ENCODE assay signal across 18 cellular contexts in genomic region chr3:71532639-71533395, GRCh38. TPM values are rescaled to one million over a fixed set of nuclear protein-coding genes. Genes with fewer than 3 reads are reported as not detected.
DNase-seq lines count a peak whose midpoint lies in the region; ATAC-seq, FAIRE-seq and TF ChIP-seq lines count a peak whose summit lies in the region.
"Had no signal": no experiment of that assay in that cellular context is flagged by ENCODE, and none has a peak within 500 bp of the region (broad histone marks: within the 10 kb centered on the region; RNA-seq: fewer than 3 reads in every experiment).

No MANE protein-coding gene starts in this region.

- no peak overlapping the region for H3K27ac Mint-ChIP-seq in activated CD8-positive, alpha-beta T cell treated with anti-CD3 and anti-CD28 coated beads for 36 hours
- H3K27ac Mint-ChIP-seq: activated naive CD8-positive, alpha-beta T cell treated with anti-CD3 and anti-CD28 coated beads for 36 hours; B cell; memory B cell had no signal

- POLR2A ChIA-PET in activated CD8-positive, alpha-beta T cell treated with anti-CD3 and anti-CD28 coated beads for 36 hours (lab: Charles Lee) = no interaction called here

- ATAC-seq in lung (ENCODE audit: insufficient read depth, low FRiP score) (peak; percentile 22), HG02642 (IDR thresholded peaks at IDR 0.05; ENCODE audit: poor library complexity, unreplicated experiment) (no peak), GM19324 (IDR thresholded peaks at IDR 0.05; ENCODE audit: low FRiP score, unreplicated experiment) (no peak)
- ATAC-seq in activated CD8-positive, alpha-beta T cell treated with anti-CD3 and anti-CD28 coated beads for 36 hours = no peak
- ATAC-seq: pancreas, WTC11 had no signal

- H3K36me3 ChIP-seq in bronchial epithelial cell (ENCODE audit: control insufficient read depth, insufficient read depth, low read length) = no peaks in the 10 kb centered on the region
- H3K36me3 ChIP-seq in lung (ENCODE audit: control insufficient read depth in 2 of 2, insufficient read depth in 2 of 2, low read length in 2 of 2) = peaks cover under 1 to 2% of the 10 kb centered on the region in 2 donors
- H3K36me3 ChIP-seq: pancreas had no signal

- intact Hi-C loops in activated CD8-positive, alpha-beta T cell treated with anti-CD3 and anti-CD28 coated beads for 36 hours (cut with micrococcal nuclease) = no loop called here

- H3K27me3 ChIP-seq in bronchial epithelial cell (ENCODE audit: control insufficient read depth, insufficient read depth, low read length) (no peaks in the 10 kb centered on the region), lung (ENCODE audit: control insufficient read depth, insufficient read depth) (no peaks in the 10 kb centered on the region)
- H3K27me3 ChIP-seq: hepatocyte, pancreas had no signal

- no peaks in the 10 kb centered on the region for H3K27me3 Mint-ChIP-seq in activated CD8-positive, alpha-beta T cell treated with anti-CD3 and anti-CD28 coated beads for 36 hours
- H3K27me3 Mint-ChIP-seq: activated naive CD8-positive, alpha-beta T cell treated with anti-CD3 and anti-CD28 coated beads for 36 hours; B cell had no signal

- H3K4me3 Mint-ChIP-seq in activated CD8-positive, alpha-beta T cell treated with anti-CD3 and anti-CD28 coated beads for 36 hours = no peak overlapping the region
- H3K4me3 Mint-ChIP-seq: activated naive CD8-positive, alpha-beta T cell treated with anti-CD3 and anti-CD28 coated beads for 36 hours; B cell; memory B cell; WTC11 had no signal

- H3K9me3 ChIP-seq in lung (ENCODE audit: control insufficient read depth in 2 of 2, insufficient read depth in 1 of 2, low read length in 1 of 2) = no peaks in the 10 kb centered on the region
- H3K9me3 ChIP-seq: pancreas had no signal

- H3K4me1 Mint-ChIP-seq in activated CD8-positive, alpha-beta T cell treated with anti-CD3 and anti-CD28 coated beads for 36 hours (ENCODE audit: low read depth) = peaks cover 27% of the 10 kb centered on the region

- no peak overlapping the region for H3K4me3 ChIP-seq in bronchial epithelial cell (ENCODE audit: low read depth, low read length)
- H3K4me3 ChIP-seq in lung = no peak overlapping the region
- H3K4me3 ChIP-seq: hepatocyte, pancreas had no signal

- FAIRE-seq in bronchial epithelial cell (lab: Jason Lieb, UNC) = no peak
- FAIRE-seq: H54, pancreas had no signal

- TF ChIP-seq CTCF in bronchial epithelial cell (IDR thresholded peaks at IDR 0.05; ENCODE audit: insufficient read depth, low read length, severe bottlenecking) (no peak), lung (IDR thresholded peaks at IDR 0.05; ENCODE audit: control extremely low read depth, extremely low read depth) (no peak)
- TF ChIP-seq CTCF in activated CD8-positive, alpha-beta T cell treated with anti-CD3 and anti-CD28 coated beads for 36 hours (IDR thresholded peaks at IDR 0.05) = no peak

- no peaks in the 10 kb centered on the region for H3K9me3 Mint-ChIP-seq in activated CD8-positive, alpha-beta T cell treated with anti-CD3 and anti-CD28 coated beads for 36 hours
- H3K9me3 Mint-ChIP-seq: activated naive CD8-positive, alpha-beta T cell treated with anti-CD3 and anti-CD28 coated beads for 36 hours; memory B cell had no signal

- 19 to 35% methylated on average over 6 of the region's 6 CpGs for WGBS in lung, 2 donors

- peak overlapping the region in 1 of 2 donors; percentile 70 for H3K27ac ChIP-seq in lung (ENCODE audit: low read depth in 1 of 2, low read length in 1 of 2)
- H3K27ac ChIP-seq: pancreas had no signal

- CTCF ChIA-PET in activated CD8-positive, alpha-beta T cell treated with anti-CD3 and anti-CD28 coated beads for 36 hours (lab: Charles Lee) = no interaction called here

- peaks cover 2 to 17% of the 10 kb centered on the region in 2 donors for H3K4me1 ChIP-seq in lung (ENCODE audit: control insufficient read depth in 2 of 2, insufficient read depth in 2 of 2, low read length in 2 of 2)
- H3K4me1 ChIP-seq: pancreas had no signal

- peaks cover 12% of the 10 kb centered on the region for H3K36me3 Mint-ChIP-seq in activated CD8-positive, alpha-beta T cell treated with anti-CD3 and anti-CD28 coated beads for 36 hours (ENCODE audit: low read depth)
- H3K36me3 Mint-ChIP-seq: memory B cell, WTC11 had no signal

- peak; percentile 31 for DNase-seq in A172 (ENCODE audit: low spot score)
- peak; percentile 32 for DNase-seq in HT1080 (ENCODE audit: low read depth)
- DNase-seq in bronchial epithelial cell (ENCODE audit: low read depth) = peak; percentile 85
- no peak for DNase-seq in lung (ENCODE audit: low spot score)
- DNase-seq in activated CD8-positive, alpha-beta T cell treated with anti-CD3 and anti-CD28 coated beads for 36 hours = no peak
- no peak for DNase-seq in ecto neural progenitor cell (ENCODE audit: low spot score)
- DNase-seq: activated naive CD8-positive, alpha-beta T cell treated with anti-CD3 and anti-CD28 coated beads for 36 hours; MV-4-11; NCI-H510A treated with DMSO at 0.1 percent for 48 hours; pancreas; stimulated activated CD4-positive, alpha-beta T cell treated with anti-CD3 and anti-CD28 coated beads, Interleukin-1b, Interleukin-23, amount 100 ng/mL, for 48 hours had no signal

RNA-seq across cellular contexts. Expression of gene FOXP1, which starts 50.7 kb away (rescaled TPM):
- 10.3 and 16.1 TPM in 2 replicates for total RNA-seq in A172 (2014; rRNA removed; shearing (Covaris generic))
- total RNA-seq in HT1080 (2014; rRNA removed; shearing (Covaris generic)) = 42.9 and 65.9 TPM in 2 replicates
- polyA plus RNA-seq in HT1080 (2015; cell fraction: cytosol; rRNA removed) = 25.6 and 27.2 TPM in 2 replicates
- 26.8 and 30.5 TPM in 2 replicates for polyA plus RNA-seq in HT1080 (2015; cell fraction: nucleus; rRNA removed)
- total RNA-seq in bronchial epithelial cell (33.2 and 33.3 TPM in 2 replicates), lung (100 to 1,000 TPM; 121 to 287 TPM)
- polyA plus RNA-seq in lung = 10 to 100 TPM; 13.8 to 26.5 TPM
- 100 to 1,000 TPM; 145 to 153 TPM for total RNA-seq in activated CD8-positive, alpha-beta T cell treated with anti-CD3 and anti-CD28 coated beads for 36 hours

Comparison
In these comparisons a context has a peak if more than half of its experiments do, and no peak if none do; other contexts are left out.
1. DNase-seq: peak in A172 (single experiment), HT1080 (single experiment) and bronchial epithelial cell (single experiment); none in lung (single experiment), activated CD8-positive, alpha-beta T cell treated with anti-CD3 and anti-CD28 coated beads for 36 hours (single experiment) and ecto neural progenitor cell (single experiment).